Comparison of ENCODE assay signal across 8 cellular contexts in the genomic region with DNA sequence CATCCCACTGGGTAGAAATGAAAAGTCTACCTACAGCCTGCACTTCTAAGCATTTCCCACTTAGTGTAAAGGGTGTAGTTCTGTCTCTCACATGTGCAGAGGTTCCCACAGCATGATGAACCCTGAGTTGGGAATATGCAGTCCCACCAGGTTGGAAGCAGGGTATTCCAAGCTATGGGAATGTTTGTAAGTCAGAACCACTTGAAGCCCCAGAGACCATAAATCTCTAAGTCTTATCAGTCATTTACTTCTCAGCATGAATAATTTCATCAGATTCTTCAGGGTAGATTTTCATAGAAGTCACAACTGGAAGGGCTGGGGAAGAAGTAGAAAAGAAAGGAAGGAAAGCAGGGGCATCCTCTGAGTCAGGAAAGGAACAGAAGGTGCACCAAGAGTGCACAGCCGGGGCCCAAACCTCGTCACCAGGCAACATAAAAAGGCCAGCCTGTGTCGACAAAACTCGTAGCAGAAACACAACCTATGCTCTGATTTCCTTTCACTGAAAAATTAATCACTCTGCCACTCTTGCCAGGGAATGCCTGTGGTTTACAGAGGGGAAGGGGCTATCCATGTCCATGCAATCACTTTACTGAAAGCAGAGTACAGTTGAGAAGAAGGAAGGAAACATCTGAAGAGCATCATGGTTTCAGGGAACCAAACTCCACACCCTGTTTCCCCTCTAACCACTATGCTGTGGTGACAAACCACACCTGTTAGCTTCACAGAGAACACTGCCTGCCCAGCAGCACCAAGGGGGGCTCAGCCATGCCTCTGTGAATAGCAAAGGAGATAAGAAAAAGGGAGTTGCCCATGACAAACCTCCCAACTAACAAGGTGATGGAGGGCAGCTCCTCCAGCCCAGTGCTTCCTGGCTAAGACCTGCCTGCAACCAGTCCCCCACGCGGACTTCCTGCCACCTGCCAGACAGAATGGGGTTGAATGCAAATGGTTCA. TPM values are rescaled to one million over a fixed set of nuclear protein-coding genes. Genes with fewer than 3 reads are reported as not detected.
DNase-seq lines count a peak whose midpoint lies in the region; TF ChIP-seq lines count a peak whose summit lies in the region.

No MANE protein-coding gene starts in this region.

- TF ChIP-seq CTCF in GM13976 (IDR thresholded peaks at IDR 0.05; ENCODE audit: borderline replicate concordance, control extremely low read depth, extremely low read depth, insufficient read depth, missing control alignments) (no peak), H9 (conservative IDR thresholded peaks at IDR 0.05) (no peak), brain microvascular endothelial cell (IDR thresholded peaks at IDR 0.05; ENCODE audit: low read depth, low read length, missing control alignments) (no peak), Calu3 (IDR thresholded peaks at IDR 0.05; ENCODE audit: unreplicated experiment) (no peak)

- no peaks in the 10 kb centered on the region for H3K4me1 ChIP-seq in H9 (ENCODE audit: insufficient read depth, low read length)
- peaks cover 13% of the 10 kb centered on the region for H3K4me1 ChIP-seq in mesenchymal stem cell (ENCODE audit: control insufficient read depth, insufficient read depth, low read depth, low read length)

- no peaks in the 10 kb centered on the region for H3K79me2 ChIP-seq in H9 (ENCODE audit: insufficient read depth, low read length)

- no peak overlapping the region for H3K18ac ChIP-seq in H9 (ENCODE audit: insufficient read length, low read depth, low read length)
- H3K18ac ChIP-seq in mesenchymal stem cell (ENCODE audit: low read depth in 1 of 2, low read length in 2 of 2) = no peak overlapping the region

- no peaks in the 10 kb centered on the region for H3K27me3 Mint-ChIP-seq in H9 (ENCODE audit: low read depth)
- H3K27me3 Mint-ChIP-seq in Calu3 (ENCODE audit: unreplicated experiment) = no peaks in the 10 kb centered on the region

- intact Hi-C loops in Calu3 (cut with micrococcal nuclease; ENCODE audit: unreplicated experiment) = no loop called here

- no CpG with 5 or more reads among the region's 6 CpGs for WGBS in H9 (ENCODE audit: extremely low coverage, insufficient read length, low lambda C conversion rate)
- WGBS in mesenchymal stem cell = 88% methylated on average over 5 of the region's 6 CpGs

- H4K91ac ChIP-seq in H9 (ENCODE audit: insufficient read length, low read depth, low read length) (no peak overlapping the region), mesenchymal stem cell (ENCODE audit: low read length) (no peak overlapping the region)

- no peaks in the 10 kb centered on the region for H3K27me3 ChIP-seq in H9 (ENCODE audit: insufficient read depth, low read length)
- no peaks in the 10 kb centered on the region for H3K27me3 ChIP-seq in mesenchymal stem cell (ENCODE audit: control insufficient read depth in 1 of 2, insufficient read depth in 1 of 2, low read length in 2 of 2)
- no peaks in the 10 kb centered on the region for H3K27me3 ChIP-seq in brain microvascular endothelial cell (replicated peaks)

- H3K14ac ChIP-seq in H9 (ENCODE audit: insufficient read depth, low read length) (peak overlapping the region; percentile 50; the same call in 1 of the 2 replicates), mesenchymal stem cell (ENCODE audit: low read length in 2 of 2) (no peak overlapping the region)

- H3K9me3 Mint-ChIP-seq in H9 = no peaks in the 10 kb centered on the region
- H3K9me3 Mint-ChIP-seq in Calu3 (ENCODE audit: low read depth, unreplicated experiment) = no peaks in the 10 kb centered on the region

- H3K27ac ChIP-seq in H9 (ENCODE audit: insufficient read length, low read depth, low read length) (no peak overlapping the region), mesenchymal stem cell (ENCODE audit: low read length, poor library complexity, severe bottlenecking) (no peak overlapping the region), brain microvascular endothelial cell (no peak overlapping the region)

- H3K4me3 ChIP-seq in mesenchymal stem cell (ENCODE audit: insufficient read depth in 1 of 2, low read depth in 1 of 2, low read length in 2 of 2) (no peak overlapping the region), brain microvascular endothelial cell (ENCODE audit: low read depth, low read length) (no peak overlapping the region)

- H3K36me3 ChIP-seq in mesenchymal stem cell (ENCODE audit: control insufficient read depth in 1 of 2, insufficient read depth in 2 of 2, low read depth in 1 of 2, low read length in 2 of 2) = peaks cover 0 to 40% of the 10 kb centered on the region in 2 experiments
- no peaks in the 10 kb centered on the region for H3K36me3 ChIP-seq in brain microvascular endothelial cell (replicated peaks)

- H2AFZ ChIP-seq in H9 (ENCODE audit: low read length) (no peak overlapping the region), mesenchymal stem cell (ENCODE audit: low read depth, low read length) (no peak overlapping the region)

- DNase-seq in GM13976 (ENCODE audit: low spot score) = peak; percentile 60
- no peak for DNase-seq in H9
- DNase-seq in NCI-H69 (lab: John Stamatoyannopoulos, UW) = peak; percentile 8
- DNase-seq in activated gamma-delta T cell (lab: John Stamatoyannopoulos, UW) = peak; percentile 31
- DNase-seq in mesenchymal stem cell = peak; percentile 42
- no peak for DNase-seq in brain microvascular endothelial cell
- no peak for DNase-seq in NCI-H446 treated with DMSO at 0.1 percent for 48 hours (lab: John Stamatoyannopoulos, UW)
- no peak for DNase-seq in Calu3

- H3K4me3 Mint-ChIP-seq in H9 = no peak overlapping the region
- no peak overlapping the region for H3K4me3 Mint-ChIP-seq in Calu3 (ENCODE audit: low read depth, unreplicated experiment)

- CTCF ChIA-PET in Calu3 (lab: Charles Lee) = no interaction called here

- H2BK5ac ChIP-seq in H9 (ENCODE audit: insufficient read length, low read length) (no peak overlapping the region), mesenchymal stem cell (ENCODE audit: low read depth, low read length, poor library complexity, severe bottlenecking) (no peak overlapping the region)

- BruUV-seq in Calu3 (replicated peaks; lab: Mats Ljungman, UMichigan) = no TSS peak

- H2BK15ac ChIP-seq in H9 (ENCODE audit: low read depth, low read length) = no peak overlapping the region
- H2BK15ac ChIP-seq in mesenchymal stem cell (ENCODE audit: low read depth, poor library complexity, severe bottlenecking) = no peak overlapping the region

- H3K79me1 ChIP-seq in H9 (ENCODE audit: insufficient read depth, low read depth, low read length, poor library complexity, severe bottlenecking) = no peaks in the 10 kb centered on the region
- peaks cover 2% of the 10 kb centered on the region for H3K79me1 ChIP-seq in mesenchymal stem cell (replicated peaks; ENCODE audit: low read length, poor library complexity, severe bottlenecking)

- H3K4me1 Mint-ChIP-seq in H9 (peaks cover 2 to 6% of the 10 kb centered on the region in 2 experiments; a peak in 3 of 4 replicates), Calu3 (ENCODE audit: low read depth, unreplicated experiment) (no peaks in the 10 kb centered on the region)

- H3T11ph ChIP-seq in H9 (ENCODE audit: low read length) = no peak overlapping the region

- H3K9me3 ChIP-seq in H9 (ENCODE audit: control insufficient read depth, low read depth, low read length) = no peaks in the 10 kb centered on the region
- H3K9me3 ChIP-seq in mesenchymal stem cell (ENCODE audit: control insufficient read depth, low read length) = no peaks in the 10 kb centered on the region

- H3K56ac ChIP-seq in H9 (ENCODE audit: insufficient read length, low read depth, low read length) = no peak overlapping the region

- H3K4ac ChIP-seq in H9 (ENCODE audit: low read depth, low read length) (no peak overlapping the region), mesenchymal stem cell (ENCODE audit: low read depth in 1 of 2, low read length in 2 of 2) (no peak overlapping the region)

- H3K27ac Mint-ChIP-seq in H9 = peak overlapping the region in 1 of 3 experiments; percentile 24; a peak in 1 of 7 replicates
- no peak overlapping the region for H3K27ac Mint-ChIP-seq in Calu3 (ENCODE audit: unreplicated experiment)

- no peak overlapping the region for H2BK12ac ChIP-seq in H9 (ENCODE audit: insufficient read length, low read depth, low read length)
- H2BK12ac ChIP-seq in mesenchymal stem cell (ENCODE audit: low read length in 2 of 2) = no peak overlapping the region

- no peaks in the 10 kb centered on the region for H3K36me3 Mint-ChIP-seq in H9 (ENCODE audit: insufficient read depth in 1 of 3, low read depth in 3 of 3)
- no peaks in the 10 kb centered on the region for H3K36me3 Mint-ChIP-seq in Calu3 (ENCODE audit: insufficient read depth, unreplicated experiment)

- no peak overlapping the region for H2BK20ac ChIP-seq in H9 (ENCODE audit: low read depth, low read length, poor library complexity, severe bottlenecking)

- no peak overlapping the region for H3K9ac ChIP-seq in H9 (ENCODE audit: extremely low read depth, insufficient read length, low read length)
- H3K9ac ChIP-seq in mesenchymal stem cell (ENCODE audit: low read length) = peak overlapping the region; percentile 12

- no peak overlapping the region for H4K5ac ChIP-seq in H9 (ENCODE audit: insufficient read length, low read depth, low read length)

- H4K20me1 ChIP-seq in H9 (ENCODE audit: control insufficient read depth, insufficient read depth, insufficient read length) = no peaks in the 10 kb centered on the region

- H3K23me2 ChIP-seq in H9 (ENCODE audit: insufficient read length, low read depth, low read length, poor library complexity, severe bottlenecking) = no peaks in the 10 kb centered on the region

- H2BK120ac ChIP-seq in H9 (ENCODE audit: low read depth, low read length, poor library complexity, severe bottlenecking) (no peak overlapping the region), mesenchymal stem cell (ENCODE audit: low read depth, low read length) (peak overlapping the region; percentile 35)

- H3K23ac ChIP-seq in H9 (ENCODE audit: insufficient read length, low read depth, low read length) = no peak overlapping the region
- H3K23ac ChIP-seq in mesenchymal stem cell (ENCODE audit: low read length in 2 of 2) = peak overlapping the region in 1 of 2 experiments; percentile 77

- no peak overlapping the region for H3K4me2 ChIP-seq in H9 (ENCODE audit: insufficient read depth, insufficient read length, low read length)
- no peak overlapping the region for H3K4me2 ChIP-seq in mesenchymal stem cell (ENCODE audit: low read length, poor library complexity, severe bottlenecking)

- H4K8ac ChIP-seq in H9 (replicated peaks; ENCODE audit: insufficient read length, low read depth, low read length) = no peak overlapping the region
- no peak overlapping the region for H4K8ac ChIP-seq in mesenchymal stem cell (ENCODE audit: low read length)

- in situ Hi-C loops in GM13976 (cut with MboI; ENCODE audit: low sequenced_read_pairs, unreplicated experiment) (no loop called here), brain microvascular endothelial cell (cut with HindIII; ENCODE audit: low pct_ligation_motif_present, low sequenced_read_pairs) (no loop called here)

- H2AK5ac ChIP-seq in H9 (ENCODE audit: insufficient read length, low read length) (no peak overlapping the region), mesenchymal stem cell (ENCODE audit: low read length, severe bottlenecking) (peak overlapping the region; percentile 57)

RNA-seq across cellular contexts. Expression of a gene that starts 40.5 kb away (rescaled TPM):
- total RNA-seq in H9 (2021) = 5.5 and 6.8 TPM in 2 replicates
- polyA plus RNA-seq in mesenchymal stem cell (2013, experiment 1 of 2) = 8.4 TPM
- 8.4 TPM for polyA plus RNA-seq in mesenchymal stem cell (2013, experiment 2 of 2)
- 4.0 and 4.2 TPM in 2 replicates for total RNA-seq in Calu3 (2022)

Comparison
In these comparisons a context has a peak if more than half of its experiments do, and no peak if none do; other contexts are left out.
1. DNase-seq: peak in GM13976 (single experiment), NCI-H69 (single experiment), activated gamma-delta T cell (single experiment) and mesenchymal stem cell (single experiment); none in H9 (single experiment), brain microvascular endothelial cell (single experiment), NCI-H446 treated with DMSO at 0.1 percent for 48 hours (single experiment) and Calu3 (single experiment).